In the genomic region with DNA sequence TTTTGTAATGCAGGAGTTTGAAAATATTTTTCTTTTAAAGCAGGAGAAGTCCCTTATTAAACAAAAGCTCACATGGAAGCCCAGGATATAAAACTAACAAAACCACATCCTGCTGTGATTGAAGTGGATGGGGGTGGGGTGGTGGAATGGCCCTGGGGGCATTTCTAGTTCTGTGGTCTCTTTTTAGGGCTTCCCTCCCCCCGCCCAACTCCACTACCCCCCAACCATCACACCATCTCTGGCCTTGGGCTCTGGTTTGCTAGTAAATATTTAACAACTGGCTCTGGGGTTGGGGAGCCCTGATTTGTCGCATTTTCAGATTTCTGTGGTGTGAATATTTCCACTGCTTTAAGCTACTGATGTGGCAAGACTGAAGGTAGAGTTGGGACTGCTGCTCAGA, we compare ENCODE assay signal across 25 cellular contexts.
"Had no signal": no experiment of that assay in that cellular context is flagged by ENCODE, and none has a peak within 500 bp of the region (broad histone marks: within the 10 kb centered on the region; RNA-seq: fewer than 3 reads in every experiment).

No MANE protein-coding gene starts in this region.

- H3K36me3 Mint-ChIP-seq: activated CD4-positive, alpha-beta memory T cell treated with anti-CD3 and anti-CD28 coated beads for 36 hours; activated naive CD4-positive, alpha-beta T cell treated with anti-CD3 and anti-CD28 coated beads, Interleukin-2, amount 10 ng/mL, durations not matched to agents 7 days and 5 days; activated naive CD8-positive, alpha-beta T cell treated with anti-CD3 and anti-CD28 coated beads, Interleukin-2, amount 10 ng/mL, durations not matched to agents 7 days and 5 days; brain; natural killer cell treated with Interleukin-12 subunit alpha and Interleukin-12 subunit beta and Interleukin-15 and Interleukin-18, amount 100 ng/mL, for 72 hours had no signal

- H3K4me1 ChIP-seq: right lobe of liver, testis, transverse colon had no signal

- H3K9me3 Mint-ChIP-seq: activated CD4-positive, alpha-beta memory T cell treated with anti-CD3 and anti-CD28 coated beads for 36 hours; activated naive CD4-positive, alpha-beta T cell treated with anti-CD3 and anti-CD28 coated beads, Interleukin-2, amount 10 ng/mL, durations not matched to agents 7 days and 5 days; activated T-helper 1 cell treated with anti-CD3 and anti-CD28 coated beads, Interleukin-12 subunit alpha, Interleukin-12 subunit beta, Interleukin-2, Interleukin-4 antibody, amounts not matched to agents 30 ng/mL and 10 ng/mL and 1 ng/mL, durations not matched to agents 14 hours and 24 hours and 36 hours had no signal

- H3K27me3 Mint-ChIP-seq: activated CD4-positive, alpha-beta memory T cell treated with anti-CD3 and anti-CD28 coated beads for 36 hours; brain had no signal

- H3K4me3 Mint-ChIP-seq: activated CD4-positive, alpha-beta memory T cell treated with anti-CD3 and anti-CD28 coated beads for 36 hours; activated naive CD4-positive, alpha-beta T cell treated with anti-CD3 and anti-CD28 coated beads, Interleukin-2, amount 10 ng/mL, durations not matched to agents 7 days and 5 days; activated naive CD8-positive, alpha-beta T cell treated with anti-CD3 and anti-CD28 coated beads, Interleukin-2, amount 10 ng/mL, durations not matched to agents 7 days and 5 days; activated T-helper 1 cell treated with anti-CD3 and anti-CD28 coated beads, Interleukin-12 subunit alpha, Interleukin-12 subunit beta, Interleukin-2, Interleukin-4 antibody, amounts not matched to agents 30 ng/mL and 10 ng/mL and 1 ng/mL, durations not matched to agents 14 hours and 24 hours and 36 hours; brain; natural killer cell treated with Interleukin-12 subunit alpha and Interleukin-12 subunit beta and Interleukin-15 and Interleukin-18, amount 100 ng/mL, for 72 hours had no signal

- H3K9me3 ChIP-seq: ascending aorta, heart right ventricle, left ventricle myocardium inferior, mucosa of descending colon, right lobe of liver, testis, transverse colon had no signal

- H3K27ac ChIP-seq: ascending aorta, cardiac muscle cell, coronary artery, dorsolateral prefrontal cortex, heart right ventricle, left ventricle myocardium inferior, right lobe of liver, testis, transverse colon, VCaP had no signal

- H3K27me3 ChIP-seq: ascending aorta, cardiac muscle cell, dorsolateral prefrontal cortex, heart right ventricle, right lobe of liver, testis, transverse colon had no signal

- H3K4me3 ChIP-seq: ascending aorta, cardiac muscle cell, coronary artery, dorsolateral prefrontal cortex, heart right ventricle, left ventricle myocardium inferior, mucosa of descending colon, right lobe of liver, testis, transverse colon had no signal

- FAIRE-seq: TTC549 had no signal

- H3K36me3 ChIP-seq: ascending aorta, cardiac muscle cell, heart right ventricle, left ventricle myocardium inferior, right lobe of liver, transverse colon had no signal

- ATAC-seq: mucosa of descending colon; natural killer cell treated with Interleukin-12 subunit alpha and Interleukin-12 subunit beta and Interleukin-15 and Interleukin-18, amount 100 ng/mL, for 72 hours; right lobe of liver had no signal

- DNase-seq: activated CD8-positive, alpha-beta memory T cell treated with anti-CD3 and anti-CD28 coated beads, Interleukin-2, amount 50 U/mL, for 4 hours; activated gamma-delta T cell; activated naive CD4-positive, alpha-beta T cell treated with anti-CD3 and anti-CD28 coated beads, Interleukin-2, amount 10 ng/mL, durations not matched to agents 7 days and 5 days; activated naive CD8-positive, alpha-beta T cell treated with anti-CD3 and anti-CD28 coated beads, Interleukin-2, amount 10 ng/mL, durations not matched to agents 7 days and 5 days; activated T-cell treated with anti-CD3 and anti-CD28 coated beads, Interleukin-2, amount 50 U/mL, for 1 hour; dorsolateral prefrontal cortex; effector memory CD4-positive, alpha-beta T cell; heart right ventricle; left ventricle myocardium inferior; mucosa of descending colon; posterior cingulate gyrus; right lobe of liver; stimulated activated CD4-positive, alpha-beta T cell treated with anti-CD3 and anti-CD28 coated beads, Interleukin-4, amount 100 ng/mL, for 1 hour; stimulated activated naive CD8-positive, alpha-beta T cell treated with anti-CD3 and anti-CD28 coated beads, Interleukin-15, Interleukin-2, amounts not matched to agents 100 U/mL and 50 U/mL, for 24 hours; testis; transverse colon had no signal

- H3K27ac Mint-ChIP-seq: activated CD4-positive, alpha-beta memory T cell treated with anti-CD3 and anti-CD28 coated beads for 36 hours; activated naive CD4-positive, alpha-beta T cell treated with anti-CD3 and anti-CD28 coated beads, Interleukin-2, amount 10 ng/mL, durations not matched to agents 7 days and 5 days; activated naive CD8-positive, alpha-beta T cell treated with anti-CD3 and anti-CD28 coated beads, Interleukin-2, amount 10 ng/mL, durations not matched to agents 7 days and 5 days; activated T-helper 1 cell treated with anti-CD3 and anti-CD28 coated beads, Interleukin-12 subunit alpha, Interleukin-12 subunit beta, Interleukin-2, Interleukin-4 antibody, amounts not matched to agents 30 ng/mL and 10 ng/mL and 1 ng/mL, durations not matched to agents 14 hours and 24 hours and 36 hours; brain; natural killer cell treated with Interleukin-12 subunit alpha and Interleukin-12 subunit beta and Interleukin-15 and Interleukin-18, amount 100 ng/mL, for 72 hours had no signal
